Comparison of ENCODE assay signal across 2 cellular contexts in genomic region chr22:17971711-17972110, GRCh38.
TF ChIP-seq lines count a peak whose summit lies in the region.

No MANE protein-coding gene starts in this region.

TF ChIP-seq in SK-N-SH, 30 proteins besides CTCF, POLR2A, EP300 and RAD21:
- TF ChIP-seq MEF2A (IDR thresholded peaks at IDR 0.05; ENCODE audit: borderline replicate concordance, low read depth) = no peak

TF ChIP-seq in SK-N-SH treated with all-trans-retinoic acid at 6 μM for 48 hours, 23 proteins besides CTCF, POLR2A, EP300 and RAD21:
- no peak for TF ChIP-seq PPARA (CRISPR knock-in tag; IDR thresholded peaks at IDR 0.05; ENCODE audit: borderline replicate concordance)
- TF ChIP-seq ESRRG (CRISPR knock-in tag; IDR thresholded peaks at IDR 0.05) = no peak
- no peak for TF ChIP-seq ZFP30 (CRISPR knock-in tag; IDR thresholded peaks at IDR 0.05)
- TF ChIP-seq SNAI2 (CRISPR knock-in tag; IDR thresholded peaks at IDR 0.05) = no peak
- no peak for TF ChIP-seq ZNF8 (CRISPR knock-in tag; IDR thresholded peaks at IDR 0.05)
- TF ChIP-seq ZFP3 (CRISPR knock-in tag; IDR thresholded peaks at IDR 0.05) = no peak
- TF ChIP-seq OSR1 (CRISPR knock-in tag; IDR thresholded peaks at IDR 0.05) = no peak
- TF ChIP-seq TOX (CRISPR knock-in tag; IDR thresholded peaks at IDR 0.05; ENCODE audit: borderline replicate concordance) = no peak
- TF ChIP-seq CREB5 (CRISPR knock-in tag; IDR thresholded peaks at IDR 0.05; ENCODE audit: low read depth) = no peak
- TF ChIP-seq ZNF70 (CRISPR knock-in tag; IDR thresholded peaks at IDR 0.05) = no peak
- no peak for TF ChIP-seq ISL1 (CRISPR knock-in tag; IDR thresholded peaks at IDR 0.05)
- TF ChIP-seq ARNTL (CRISPR knock-in tag; IDR thresholded peaks at IDR 0.05; ENCODE audit: borderline replicate concordance, low read depth) = no peak
- TF ChIP-seq TSHZ2 (CRISPR knock-in tag; IDR thresholded peaks at IDR 0.05) = no peak
- no peak for TF ChIP-seq RARB (CRISPR knock-in tag; IDR thresholded peaks at IDR 0.05)
- TF ChIP-seq CSRNP3 (CRISPR knock-in tag; IDR thresholded peaks at IDR 0.05) = no peak
- TF ChIP-seq PATZ1 (CRISPR knock-in tag; IDR thresholded peaks at IDR 0.05; ENCODE audit: borderline replicate concordance) = no peak
- TF ChIP-seq POU6F1 (CRISPR knock-in tag; IDR thresholded peaks at IDR 0.05; ENCODE audit: borderline replicate concordance, low read depth) = no peak
- TF ChIP-seq ZNF565 (CRISPR knock-in tag; conservative IDR thresholded peaks at IDR 0.05; ENCODE audit: low read depth) = no peak
- TF ChIP-seq BACH2 (CRISPR knock-in tag; IDR thresholded peaks at IDR 0.05; ENCODE audit: borderline replicate concordance) = no peak
